8 cellular contexts compared by ENCODE assay signal in the genomic region with DNA sequence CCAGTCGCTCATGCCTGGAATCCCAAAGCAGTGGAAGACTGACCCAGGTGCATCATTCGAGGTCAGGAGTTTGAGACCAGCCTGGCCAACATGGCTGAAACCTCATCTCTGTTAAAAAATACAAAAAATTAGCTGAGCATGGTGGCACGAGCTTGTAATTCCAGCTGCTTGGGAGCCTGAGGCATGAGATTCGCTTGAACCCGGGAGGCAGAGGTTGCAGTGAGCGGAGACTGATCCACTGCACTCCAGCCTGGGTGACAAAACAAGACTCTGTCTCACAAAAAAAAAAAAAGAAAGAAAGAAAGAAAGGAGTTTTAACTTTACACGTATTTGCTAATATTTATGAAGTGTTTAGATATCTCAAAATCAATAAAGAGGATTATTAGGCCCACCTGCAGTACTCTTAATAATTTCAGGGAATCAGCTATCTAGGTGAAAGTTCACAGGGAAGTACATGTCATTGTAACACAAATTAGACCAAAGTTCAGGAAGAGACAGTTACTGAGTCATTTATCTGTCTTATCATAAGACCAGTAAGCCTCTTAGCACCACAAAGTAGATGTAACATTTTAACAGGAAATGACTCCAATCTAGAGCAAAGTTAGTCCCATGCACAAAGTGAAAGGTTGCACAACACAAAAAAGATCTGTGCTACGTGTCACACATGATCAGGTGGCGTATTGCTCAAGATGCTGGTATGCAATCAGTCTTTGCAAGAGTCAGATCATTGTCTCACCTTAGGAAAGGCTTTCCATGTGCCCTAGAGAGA. TPM values are rescaled to one million over a fixed set of nuclear protein-coding genes. Genes with fewer than 3 reads are reported as not detected.
DNase-seq lines count a peak whose midpoint lies in the region; ATAC-seq and TF ChIP-seq lines count a peak whose summit lies in the region.

No MANE protein-coding gene starts in this region.

- H2AFZ ChIP-seq in GM23338, result peak overlapping the region; percentile 48; the same call in 1 of the 2 replicates

- H3K4me2 ChIP-seq in GM23338, result 0 out of 2 replicates have a peak overlapping the region, but pooled peaks have one; percentile 11

- no peak overlapping the region for H3K4me3 ChIP-seq in GM23338
- no peak overlapping the region for H3K4me3 ChIP-seq in skeletal muscle cell (ENCODE audit: low read depth, low read length)

- peaks cover 2% of the 10 kb centered on the region for H3K27me3 Mint-ChIP-seq in GM23338 (ENCODE audit: insufficient read depth, low read depth, poor library complexity)

- no peaks in the 10 kb centered on the region for H3K9me2 ChIP-seq in GM23338 (ENCODE audit: insufficient read depth)

- no peaks in the 10 kb centered on the region for H3K79me2 ChIP-seq in GM23338 (replicated peaks; ENCODE audit: insufficient read depth)

- H3F3A ChIP-seq in GM23338 (replicated peaks; ENCODE audit: low read depth), result no peaks in the 10 kb centered on the region

- H3K4me1 ChIP-seq in GM23338 (ENCODE audit: insufficient read depth) (peaks cover 4% of the 10 kb centered on the region; the same call in 1 of the 2 replicates), foreskin keratinocyte (peaks cover 3% of the 10 kb centered on the region)

- H3K4me3 Mint-ChIP-seq in GM23338, result no peak overlapping the region

- no peak overlapping the region for H3K27ac ChIP-seq in GM23338 (ENCODE audit: low read depth)
- H3K27ac ChIP-seq in foreskin keratinocyte, result no peak overlapping the region

- H3K27me3 ChIP-seq in GM23338 (ENCODE audit: insufficient read depth) (no peaks in the 10 kb centered on the region), foreskin keratinocyte (no peaks in the 10 kb centered on the region)

- intact Hi-C loops in posterior cingulate gyrus (cut with DNase I), result no loop called here

- DNase-seq in GM04503 (ENCODE audit: low read depth), result peak; percentile 94
- peak; percentile 15 for DNase-seq in GM23338 (ENCODE audit: low spot score)
- DNase-seq in LoVo (ENCODE audit: low spot score), result peak; percentile 94
- DNase-seq in activated T-cell treated with anti-CD3 and anti-CD28 coated beads for 48 hours (ENCODE audit: low read depth), result peak; percentile 38
- peak; percentile 99 to 100 for DNase-seq in foreskin keratinocyte
- peak; percentile 96 for DNase-seq in skeletal muscle cell (ENCODE audit: low read depth)
- no peak for DNase-seq in posterior cingulate gyrus
- no peak for DNase-seq in NCI-H748 treated with DMSO at 0.1 percent for 48 hours (lab: John Stamatoyannopoulos, UW)

- H3K36me3 ChIP-seq in GM23338 (ENCODE audit: insufficient read depth), result no peaks in the 10 kb centered on the region

- no peaks in the 10 kb centered on the region; the same call in 1 of the 2 replicates for H4K20me1 ChIP-seq in GM23338 (replicated peaks; ENCODE audit: insufficient read depth)

- no peaks in the 10 kb centered on the region for H3K36me3 Mint-ChIP-seq in GM23338 (ENCODE audit: low read depth)

- peaks cover 12% of the 10 kb centered on the region for H3K4me1 Mint-ChIP-seq in GM23338

- H3K9me3 Mint-ChIP-seq in GM23338, result no peaks in the 10 kb centered on the region; the same call in 1 of the 3 replicates

- no peak for ATAC-seq in GM23338
- ATAC-seq in foreskin keratinocyte, result peak; percentile 98

- TF ChIP-seq CTCF in GM23338 (conservative IDR thresholded peaks at IDR 0.05; ENCODE audit: low read depth in 2 of 2) (no peak), foreskin keratinocyte (conservative IDR thresholded peaks at IDR 0.05) (no peak)

- peak overlapping the region; percentile 39 for H3K27ac Mint-ChIP-seq in GM23338

TF ChIP-seq in GM23338, 12 proteins besides CTCF, POLR2A, EP300 and RAD21 (continues in another document):
- TF ChIP-seq NANOG (IDR thresholded peaks at IDR 0.05; ENCODE audit: borderline replicate concordance) (no peak), ZNF331 (CRISPR knock-in tag; IDR thresholded peaks at IDR 0.05; ENCODE audit: low read depth) (no peak), ZNF462 (CRISPR knock-in tag; IDR thresholded peaks at IDR 0.05) (no peak), EZH2phosphoT487 (IDR thresholded peaks at IDR 0.05; ENCODE audit: unreplicated experiment) (no peak), POLR2AphosphoS5 (IDR thresholded peaks at IDR 0.05; ENCODE audit: low read depth) (no peak), ETS1 (IDR thresholded peaks at IDR 0.05) (no peak), CREB1 (CRISPR knock-in tag; IDR thresholded peaks at IDR 0.05; ENCODE audit: low read depth) (no peak), EZH2 (IDR thresholded peaks at IDR 0.05; ENCODE audit: low read depth, unreplicated experiment) (no peak), STAT1 (IDR thresholded peaks at IDR 0.05; ENCODE audit: unreplicated experiment) (no peak), ZNF114 (CRISPR knock-in tag; IDR thresholded peaks at IDR 0.05) (no peak)

RNA-seq across cellular contexts. Expression of gene PLIN2, which starts 34.1 kb away (rescaled TPM):
- total RNA-seq in GM23338 (2014; rRNA removed; shearing (Covaris generic)), result 15.3 and 17.2 TPM in 2 replicates
- polyA plus RNA-seq in GM23338 (2016; fragmentation: Nextera tagmentation; extraction: Ambion mirVana) (14.6 and 15.1 TPM in 2 replicates), foreskin keratinocyte (9.8 and 15.6 TPM in 2 replicates)
- 12.3 and 20.2 TPM in 2 replicates for total RNA-seq in foreskin keratinocyte

RNA-seq across cellular contexts. Expression of gene HAUS6, which starts 58.7 kb away (rescaled TPM):
- total RNA-seq in GM23338 (2014; rRNA removed; shearing (Covaris generic)), result 41.8 and 48.7 TPM in 2 replicates
- 29.7 and 32.7 TPM in 2 replicates for polyA plus RNA-seq in GM23338 (2016; fragmentation: Nextera tagmentation; extraction: Ambion mirVana)
- 23.1 and 25.4 TPM in 2 replicates for total RNA-seq in foreskin keratinocyte
- polyA plus RNA-seq in foreskin keratinocyte, result 5.2 and 7.2 TPM in 2 replicates

Comparison
In these comparisons a context has a peak if more than half of its experiments do, and no peak if none do; other contexts are left out.
1. DNase-seq: peak in GM04503 (single experiment), GM23338 (single experiment), LoVo (single experiment), activated T-cell treated with anti-CD3 and anti-CD28 coated beads for 48 hours (single experiment), foreskin keratinocyte (2 of 2) and skeletal muscle cell (single experiment); none in posterior cingulate gyrus (0 of 10) and NCI-H748 treated with DMSO at 0.1 percent for 48 hours (single experiment).